Comparison of ENCODE assay signal across 28 cellular contexts in genomic region chr7:47771990-47772360, GRCh38.
DNase-seq lines count a peak whose midpoint lies in the region; ATAC-seq and TF ChIP-seq lines count a peak whose summit lies in the region.
"Had no signal": no experiment of that assay in that cellular context is flagged by ENCODE, and none has a peak within 500 bp of the region (broad histone marks: within the 10 kb centered on the region; RNA-seq: fewer than 3 reads in every experiment).

No MANE protein-coding gene starts in this region.

- intact Hi-C loops in IMR-90 (cut with micrococcal nuclease) (no loop called here), tibial artery (cut with DNase I; ENCODE audit: low total_unique reads) (loop anchor here (10.0 kb wide), 1 partner anchor 187 kb away; the partner anchor contains the start of gene TNS3)
- intact Hi-C loops in CD4-positive, alpha-beta memory T cell (cut with micrococcal nuclease), result no loop called here

- peak overlapping the region; percentile 72; the same call in 1 of the 3 replicates for H2BK15ac ChIP-seq in IMR-90 (ENCODE audit: low read depth, low read length)

- peak overlapping the region; percentile 12 to 26; a peak in 1 of 4 replicates for H4K8ac ChIP-seq in IMR-90 (ENCODE audit: low read depth in 2 of 2, low read length in 2 of 2)

- dilution Hi-C loops in IMR-90 (cut with HindIII; ENCODE audit: low sequenced_read_pairs, unreplicated experiment), result no loop called here

- H4K20me1 ChIP-seq in IMR-90 (ENCODE audit: insufficient read depth, low read length), result no peaks in the 10 kb centered on the region

- peak overlapping the region; percentile 30; the same call in 1 of the 2 replicates for H2AK5ac ChIP-seq in IMR-90 (ENCODE audit: low read depth, low read length)

- TF ChIP-seq RAD21 in IMR-90 (IDR thresholded peaks at IDR 0.05; ENCODE audit: low read length), result no peak

- no peak for TF ChIP-seq CTCF in IMR-90 (conservative IDR thresholded peaks at IDR 0.05; ENCODE audit: low read depth, low read length)
- TF ChIP-seq CTCF in nephron (IDR thresholded peaks at IDR 0.05; ENCODE audit: unreplicated experiment in 3 of 3), result no peak
- no peak for TF ChIP-seq CTCF in tibial artery (IDR thresholded peaks at IDR 0.05)

- H3K4me1 ChIP-seq in IMR-90 (ENCODE audit: control insufficient read depth, insufficient read depth, low read length) (peaks cover 7% of the 10 kb centered on the region; the same call in 1 of the 2 replicates), tibial artery (peaks cover 0 to 48% (median 14%) of the 10 kb centered on the region in 4 donors)
- H3K4me1 ChIP-seq in CD4-positive, alpha-beta memory T cell (ENCODE audit: insufficient read depth, low read length), result no peaks in the 10 kb centered on the region
- H3K4me1 ChIP-seq: esophagus squamous epithelium, Peyer's patch, thyroid gland had no signal

- DNase-seq in IMR-90 (no peak), cerebellar cortex (ENCODE audit: low spot score) (peak; percentile 65), tibial artery (no peak), GM19240 (ENCODE audit: insufficient read length, low spot score) (no peak)
- DNase-seq in stimulated activated naive B cell treated with anti-CD40 and anti-IgM and Interleukin-4, amounts not matched to agents 10 μg/mL and 1 μg/mL and 100 μg/mL, for 72 hours, result no peak
- no peak for DNase-seq in CD4-positive, alpha-beta memory T cell
- DNase-seq: activated CD4-positive, alpha-beta T cell treated with anti-CD3 and anti-CD28 coated beads for 1 hour; activated CD8-positive, alpha-beta T cell treated with anti-CD3 and anti-CD28 coated beads, Interleukin-2, amount 10 ng/mL, durations not matched to agents 7 days and 5 days; activated gamma-delta T cell; activated T-cell treated with anti-CD3 and anti-CD28 coated beads for 4 hours; brain microvascular endothelial cell; cortex of kidney; DMS 273 treated with DMSO at 0.1 percent for 48 hours; esophagus squamous epithelium; HFFc6; NCI-H1436; NCI-H524 treated with DMSO at 0.1 percent for 48 hours; occipital lobe; Peyer's patch; stimulated activated CD4-positive, alpha-beta T cell treated with anti-CD3 and anti-CD28 coated beads, Interleukin-12 subunit alpha, Interleukin-12 subunit beta, amount 100 ng/mL, for 4 hours; stimulated activated CD4-positive, alpha-beta T cell treated with anti-CD3 and anti-CD28 coated beads, Interleukin-4, amount 100 ng/mL, for 24 hours; stimulated activated naive CD4-positive, alpha-beta T cell; T-helper 1 cell; thyroid gland had no signal

- CTCF ChIA-PET in IMR-90 (lab: Yijun Ruan, JAX), result no interaction called here
- CTCF ChIA-PET in CD4-positive, alpha-beta memory T cell (lab: Charles Lee; ENCODE audit: partially characterized antibody), result no interaction called here

- peaks cover 31% of the 10 kb centered on the region for H3K4me1 Mint-ChIP-seq in nephron
- peaks cover 3 to 6% of the 10 kb centered on the region in 2 donors for H3K4me1 Mint-ChIP-seq in stimulated activated naive B cell treated with anti-CD40 and anti-IgM and Interleukin-4, amounts not matched to agents 10 μg/mL and 1 μg/mL and 100 μg/mL, for 72 hours
- H3K4me1 Mint-ChIP-seq in CD4-positive, alpha-beta memory T cell, result no peaks in the 10 kb centered on the region

- no peak overlapping the region for H2AK9ac ChIP-seq in IMR-90 (replicated peaks; ENCODE audit: low read depth, low read length, poor library complexity)

- no peak overlapping the region for H2BK5ac ChIP-seq in IMR-90 (ENCODE audit: low read depth, low read length, poor library complexity, severe bottlenecking)

- H3K18ac ChIP-seq in IMR-90 (ENCODE audit: low read depth, low read length), result no peak overlapping the region

- no peak overlapping the region for H3K4me3 Mint-ChIP-seq in nephron
- no peak overlapping the region for H3K4me3 Mint-ChIP-seq in stimulated activated naive B cell treated with anti-CD40 and anti-IgM and Interleukin-4, amounts not matched to agents 10 μg/mL and 1 μg/mL and 100 μg/mL, for 72 hours
- H3K4me3 Mint-ChIP-seq in CD4-positive, alpha-beta memory T cell, result no peak overlapping the region
- H3K4me3 Mint-ChIP-seq: activated CD8-positive, alpha-beta T cell treated with anti-CD3 and anti-CD28 coated beads, Interleukin-2, amount 10 ng/mL, durations not matched to agents 7 days and 5 days; GM23338; HFFc6 had no signal

- H3K79me1 ChIP-seq in IMR-90 (ENCODE audit: low read depth in 1 of 2, low read length in 2 of 2), result no peaks in the 10 kb centered on the region

- POLR2A ChIA-PET in IMR-90 (lab: Charles Lee; ENCODE audit: unreplicated experiment), result no interaction called here
- POLR2A ChIA-PET in CD4-positive, alpha-beta memory T cell (lab: Charles Lee; ENCODE audit: partially characterized antibody), result no interaction called here

- 0 out of 2 replicates have a peak overlapping the region, but pooled peaks have one; percentile 17 for H3K14ac ChIP-seq in IMR-90 (replicated peaks; ENCODE audit: low read depth, low read length)

- H3K4me3 ChIP-seq in IMR-90 (ENCODE audit: insufficient read depth, low read depth, low read length) (no peak overlapping the region), tibial artery (no peak overlapping the region)
- no peak overlapping the region for H3K4me3 ChIP-seq in CD4-positive, alpha-beta memory T cell (ENCODE audit: low read length in 2 of 2)
- H3K4me3 ChIP-seq: esophagus squamous epithelium, GM23338, MG63, Peyer's patch, thyroid gland had no signal

- no peak overlapping the region for H2AFZ ChIP-seq in IMR-90 (replicated peaks; ENCODE audit: low read length, poor library complexity)
- H2AFZ ChIP-seq: GM23338 had no signal

- H3K23ac ChIP-seq in IMR-90 (ENCODE audit: low read depth, low read length), result no peak overlapping the region

- BruUV-seq in IMR-90 (replicated peaks; lab: Mats Ljungman, UMichigan), result no TSS peak

- in situ Hi-C loops in IMR-90 (cut with MboI; ENCODE audit: low sequenced_read_pairs), result no loop called here

- peak overlapping the region; percentile 23 to 37 (median 37) for H3K27ac Mint-ChIP-seq in nephron
- H3K27ac Mint-ChIP-seq in stimulated activated naive B cell treated with anti-CD40 and anti-IgM and Interleukin-4, amounts not matched to agents 10 μg/mL and 1 μg/mL and 100 μg/mL, for 72 hours, result no peak overlapping the region
- no peak overlapping the region for H3K27ac Mint-ChIP-seq in CD4-positive, alpha-beta memory T cell
- H3K27ac Mint-ChIP-seq: activated CD8-positive, alpha-beta T cell treated with anti-CD3 and anti-CD28 coated beads, Interleukin-2, amount 10 ng/mL, durations not matched to agents 7 days and 5 days; GM23338; HFFc6 had no signal

- peak overlapping the region; percentile 71; the same call in 1 of the 2 replicates for H2BK20ac ChIP-seq in IMR-90 (ENCODE audit: low read depth, low read length)

- no peak for TF ChIP-seq POLR2A in IMR-90 (IDR thresholded peaks at IDR 0.05; ENCODE audit: low read depth, low read length)

- ATAC-seq in IMR-90 (ENCODE audit: low read depth), result peak; percentile 42
- no peak for ATAC-seq in stimulated activated naive B cell treated with anti-CD40 and anti-IgM and Interleukin-4, amounts not matched to agents 10 μg/mL and 1 μg/mL and 100 μg/mL, for 72 hours (replicated peaks)
- no peak for ATAC-seq in GM18498 (IDR thresholded peaks at IDR 0.05; ENCODE audit: unreplicated experiment)
- ATAC-seq: activated CD8-positive, alpha-beta T cell treated with anti-CD3 and anti-CD28 coated beads, Interleukin-2, amount 10 ng/mL, durations not matched to agents 7 days and 5 days had no signal

- H2BK120ac ChIP-seq in IMR-90 (ENCODE audit: low read depth, low read length), result peak overlapping the region; percentile 79

- no peak overlapping the region for H3K27ac ChIP-seq in IMR-90 (ENCODE audit: insufficient read depth, low read length)
- peak overlapping the region; percentile 64 to 72 for H3K27ac ChIP-seq in tibial artery
- no peak overlapping the region for H3K27ac ChIP-seq in CD4-positive, alpha-beta memory T cell (ENCODE audit: low read depth, low read length)
- H3K27ac ChIP-seq: brain microvascular endothelial cell, esophagus squamous epithelium, Peyer's patch, thyroid gland had no signal

- H3K27me3 Mint-ChIP-seq in nephron (ENCODE audit: low read depth), result peaks cover 4% of the 10 kb centered on the region
- H3K27me3 Mint-ChIP-seq in stimulated activated naive B cell treated with anti-CD40 and anti-IgM and Interleukin-4, amounts not matched to agents 10 μg/mL and 1 μg/mL and 100 μg/mL, for 72 hours, result peaks cover 0 to 3% of the 10 kb centered on the region in 2 donors
- peaks cover 0 to 2% of the 10 kb centered on the region in 2 donors for H3K27me3 Mint-ChIP-seq in CD4-positive, alpha-beta memory T cell

- no peaks in the 10 kb centered on the region for H3K36me3 ChIP-seq in IMR-90 (ENCODE audit: control insufficient read depth, insufficient read depth, low read length)
- H3K36me3 ChIP-seq in tibial artery, result no peaks in the 10 kb centered on the region
- H3K36me3 ChIP-seq in CD4-positive, alpha-beta memory T cell (ENCODE audit: insufficient read depth, low read length), result no peaks in the 10 kb centered on the region
- H3K36me3 ChIP-seq: brain microvascular endothelial cell, esophagus squamous epithelium, MG63, Peyer's patch, thyroid gland had no signal

- WGBS in IMR-90 (ENCODE audit: extremely low coverage in 2 of 2, insufficient read length in 1 of 2), 2 experiments, result no CpG with 5 or more reads among the region's 5 CpGs

- H3K56ac ChIP-seq in IMR-90 (ENCODE audit: extremely low read depth, insufficient read depth, low read length), result no peak overlapping the region

- H3K4ac ChIP-seq in IMR-90 (ENCODE audit: low read depth, low read length), result peak overlapping the region; percentile 36; the same call in 1 of the 2 replicates

- H3K27me3 ChIP-seq in IMR-90 (ENCODE audit: control insufficient read depth, insufficient read depth, low read length), result no peaks in the 10 kb centered on the region
- no peaks in the 10 kb centered on the region for H3K27me3 ChIP-seq in tibial artery
- H3K27me3 ChIP-seq in CD4-positive, alpha-beta memory T cell (ENCODE audit: insufficient read depth, low read length), result no peaks in the 10 kb centered on the region
- H3K27me3 ChIP-seq: brain microvascular endothelial cell, MG63, Peyer's patch, thyroid gland had no signal

- no peak overlapping the region for H3K4me2 ChIP-seq in IMR-90 (ENCODE audit: low read depth, low read length)
- H3K4me2 ChIP-seq: GM23338 had no signal

- no peak overlapping the region for H3K9ac ChIP-seq in IMR-90 (ENCODE audit: low read depth, low read length)

- H4K5ac ChIP-seq in IMR-90 (ENCODE audit: low read depth, low read length), result no peak overlapping the region

- peaks cover 11% of the 10 kb centered on the region; the same call in 1 of the 2 replicates for H3K9me1 ChIP-seq in IMR-90 (ENCODE audit: insufficient read depth, low read length)

- H3K9me3 ChIP-seq in IMR-90 (ENCODE audit: control insufficient read depth, insufficient read depth, low read length) (no peaks in the 10 kb centered on the region), tibial artery (no peaks in the 10 kb centered on the region)
- H3K9me3 ChIP-seq in CD4-positive, alpha-beta memory T cell (ENCODE audit: control insufficient read depth in 1 of 2, low read length in 2 of 2), result no peaks in the 10 kb centered on the region
- H3K9me3 ChIP-seq: esophagus squamous epithelium, MG63, Peyer's patch, thyroid gland had no signal

- H3K36me3 Mint-ChIP-seq in nephron (ENCODE audit: low read depth), result no peaks in the 10 kb centered on the region
- H3K36me3 Mint-ChIP-seq in stimulated activated naive B cell treated with anti-CD40 and anti-IgM and Interleukin-4, amounts not matched to agents 10 μg/mL and 1 μg/mL and 100 μg/mL, for 72 hours, result no peaks in the 10 kb centered on the region
- H3K36me3 Mint-ChIP-seq in CD4-positive, alpha-beta memory T cell, result no peaks in the 10 kb centered on the region

- H3K9me3 Mint-ChIP-seq in nephron, result peaks cover 2% of the 10 kb centered on the region
- H3K9me3 Mint-ChIP-seq in stimulated activated naive B cell treated with anti-CD40 and anti-IgM and Interleukin-4, amounts not matched to agents 10 μg/mL and 1 μg/mL and 100 μg/mL, for 72 hours, result no peaks in the 10 kb centered on the region
- peaks cover 0 to 10% (median 4%) of the 10 kb centered on the region in 8 donors for H3K9me3 Mint-ChIP-seq in CD4-positive, alpha-beta memory T cell
- H3K9me3 Mint-ChIP-seq: GM23338, HFFc6 had no signal

- H4K91ac ChIP-seq in IMR-90 (ENCODE audit: insufficient read depth, low read depth, low read length), result peak overlapping the region; percentile 60

Comparison
In these comparisons a context has a peak if more than half of its experiments do, and no peak if none do; other contexts are left out.
1. H3K27ac ChIP-seq: peak in tibial artery (2 of 2); none in IMR-90 (single experiment) and CD4-positive, alpha-beta memory T cell (single experiment).
2. H3K27ac Mint-ChIP-seq: peak in nephron (3 of 3); none in stimulated activated naive B cell treated with anti-CD40 and anti-IgM and Interleukin-4, amounts not matched to agents 10 μg/mL and 1 μg/mL and 100 μg/mL, for 72 hours (single experiment) and CD4-positive, alpha-beta memory T cell (0 of 7).